ENCODE assay signal across 8 cellular contexts in the genomic region with DNA sequence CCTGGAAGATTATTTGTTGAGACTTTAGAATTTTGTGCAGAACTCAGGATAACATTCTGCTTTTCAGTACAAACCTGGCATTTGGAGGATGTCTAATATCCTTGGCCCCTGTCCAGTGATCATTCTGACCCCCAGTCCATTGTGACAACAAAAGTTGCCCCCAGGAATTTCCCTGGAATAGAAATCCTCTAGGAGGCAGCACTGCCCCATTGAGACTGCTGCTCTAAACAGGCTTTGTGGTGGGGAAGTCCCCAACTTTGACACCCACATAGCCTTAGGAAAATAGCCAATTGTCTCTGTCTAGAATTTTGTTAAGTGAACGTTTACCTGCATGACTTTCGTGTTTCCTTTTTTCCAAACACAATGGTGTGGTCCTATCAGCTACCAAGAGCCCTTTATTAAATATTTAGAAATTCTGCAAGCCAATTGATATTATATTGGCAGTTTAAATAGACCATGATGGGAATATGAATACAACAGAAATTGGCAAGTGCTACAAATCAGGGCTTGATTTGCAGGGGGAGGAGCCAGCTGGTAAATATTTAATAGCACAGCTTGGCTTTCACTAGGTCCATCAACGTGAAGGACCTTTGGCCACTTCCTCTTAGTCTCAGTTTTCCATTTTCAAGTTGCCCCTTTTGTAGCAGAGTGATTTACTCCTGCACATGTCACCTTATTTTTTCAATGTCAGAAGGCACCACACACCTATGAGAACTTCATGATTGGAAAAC.
DNase-seq lines count a peak whose midpoint lies in the region; ATAC-seq, FAIRE-seq and TF ChIP-seq lines count a peak whose summit lies in the region.

No MANE protein-coding gene starts in this region.

- H3K27me3 ChIP-seq in astrocyte (ENCODE audit: insufficient read depth, low read length): no peaks in the 10 kb centered on the region

- H2AFZ ChIP-seq in astrocyte (ENCODE audit: low read depth, low read length): no peak overlapping the region

- H3K27ac ChIP-seq in astrocyte (ENCODE audit: low read depth, low read length): no peak overlapping the region

- H3K9me3 ChIP-seq in astrocyte (ENCODE audit: insufficient read depth, low read depth, low read length): no peaks in the 10 kb centered on the region

- H3K9me3 Mint-ChIP-seq in activated naive CD4-positive, alpha-beta T cell treated with anti-CD3 and anti-CD28 coated beads for 36 hours: no peaks in the 10 kb centered on the region
- H3K9me3 Mint-ChIP-seq in activated naive CD4-positive, alpha-beta T cell treated with anti-CD3 and anti-CD28 coated beads, Interleukin-2, amount 10 ng/mL, durations not matched to agents 7 days and 5 days: no peaks in the 10 kb centered on the region
- no peaks in the 10 kb centered on the region for H3K9me3 Mint-ChIP-seq in astrocyte (ENCODE audit: unreplicated experiment)
- no peaks in the 10 kb centered on the region for H3K9me3 Mint-ChIP-seq in natural killer cell treated with Interleukin-12 subunit alpha and Interleukin-12 subunit beta and Interleukin-15 and Interleukin-18, amount 100 ng/mL, for 72 hours

- H4K20me1 ChIP-seq in astrocyte (ENCODE audit: insufficient read depth, low read length): no peaks in the 10 kb centered on the region

- ATAC-seq in HG03342 (IDR thresholded peaks at IDR 0.05; ENCODE audit: unreplicated experiment) (peak; percentile 80), left lobe of liver (peak; percentile 58), HG03354 (IDR thresholded peaks at IDR 0.05; ENCODE audit: poor library complexity, severe bottlenecking, unreplicated experiment) (no peak)
- no peak for ATAC-seq in natural killer cell treated with Interleukin-12 subunit alpha and Interleukin-12 subunit beta and Interleukin-15 and Interleukin-18, amount 100 ng/mL, for 72 hours

- H3K4me3 ChIP-seq in astrocyte (ENCODE audit: insufficient read depth, low read depth, low read length): no peak overlapping the region

- CTCF ChIA-PET in activated naive CD4-positive, alpha-beta T cell treated with anti-CD3 and anti-CD28 coated beads for 36 hours (lab: Charles Lee): interaction anchor here (0.6 to 0.8 kb wide), 3 partner anchors 12 to 616 kb away, joined by 3 to 4 read pairs (median 4); no protein-coding TSS in a partner anchor
- CTCF ChIA-PET in activated naive CD4-positive, alpha-beta T cell treated with anti-CD3 and anti-CD28 coated beads, Interleukin-2, amount 10 ng/mL, durations not matched to agents 7 days and 5 days (lab: Charles Lee): interaction anchor here (0.6 kb wide), 1 partner anchor 839 kb away, joined by 3 read pairs; no protein-coding TSS in a partner anchor

- FAIRE-seq in astrocyte (lab: Jason Lieb, UNC): peak; percentile 63

- no peak overlapping the region for H3K9ac ChIP-seq in astrocyte (ENCODE audit: low read length)

- TF ChIP-seq CTCF in astrocyte (IDR thresholded peaks at IDR 0.05; ENCODE audit: insufficient read depth, low read depth, low read length): peak; percentile 56

- no peaks in the 10 kb centered on the region for H3K4me1 ChIP-seq in astrocyte (ENCODE audit: insufficient read depth, low read length)

- intact Hi-C loops in activated naive CD4-positive, alpha-beta T cell treated with anti-CD3 and anti-CD28 coated beads for 36 hours (cut with micrococcal nuclease): loop anchor here (1.0 to 10.0 kb wide), 4 partner anchors 453 to 1041 kb away; no protein-coding TSS in a partner anchor

- no peak overlapping the region for H3K4me2 ChIP-seq in astrocyte (ENCODE audit: low read length)

- H3K27me3 Mint-ChIP-seq in activated naive CD4-positive, alpha-beta T cell treated with anti-CD3 and anti-CD28 coated beads for 36 hours (ENCODE audit: low read depth): peaks cover 5% of the 10 kb centered on the region
- no peaks in the 10 kb centered on the region for H3K27me3 Mint-ChIP-seq in activated naive CD4-positive, alpha-beta T cell treated with anti-CD3 and anti-CD28 coated beads, Interleukin-2, amount 10 ng/mL, durations not matched to agents 7 days and 5 days
- H3K27me3 Mint-ChIP-seq in astrocyte (ENCODE audit: low read depth, unreplicated experiment): no peaks in the 10 kb centered on the region
- peaks cover 0 to 8% of the 10 kb centered on the region in 2 donors for H3K27me3 Mint-ChIP-seq in natural killer cell treated with Interleukin-12 subunit alpha and Interleukin-12 subunit beta and Interleukin-15 and Interleukin-18, amount 100 ng/mL, for 72 hours

- no peak overlapping the region for H3K4me3 Mint-ChIP-seq in activated naive CD4-positive, alpha-beta T cell treated with anti-CD3 and anti-CD28 coated beads for 36 hours
- no peak overlapping the region for H3K4me3 Mint-ChIP-seq in activated naive CD4-positive, alpha-beta T cell treated with anti-CD3 and anti-CD28 coated beads, Interleukin-2, amount 10 ng/mL, durations not matched to agents 7 days and 5 days
- H3K4me3 Mint-ChIP-seq in astrocyte (ENCODE audit: unreplicated experiment): no peak overlapping the region
- no peak overlapping the region for H3K4me3 Mint-ChIP-seq in natural killer cell treated with Interleukin-12 subunit alpha and Interleukin-12 subunit beta and Interleukin-15 and Interleukin-18, amount 100 ng/mL, for 72 hours

- H3K36me3 Mint-ChIP-seq in activated naive CD4-positive, alpha-beta T cell treated with anti-CD3 and anti-CD28 coated beads for 36 hours (ENCODE audit: low read depth): no peaks in the 10 kb centered on the region
- no peaks in the 10 kb centered on the region for H3K36me3 Mint-ChIP-seq in activated naive CD4-positive, alpha-beta T cell treated with anti-CD3 and anti-CD28 coated beads, Interleukin-2, amount 10 ng/mL, durations not matched to agents 7 days and 5 days
- H3K36me3 Mint-ChIP-seq in astrocyte (ENCODE audit: low read depth, unreplicated experiment): no peaks in the 10 kb centered on the region
- no peaks in the 10 kb centered on the region for H3K36me3 Mint-ChIP-seq in natural killer cell treated with Interleukin-12 subunit alpha and Interleukin-12 subunit beta and Interleukin-15 and Interleukin-18, amount 100 ng/mL, for 72 hours

- no peaks in the 10 kb centered on the region for H3K36me3 ChIP-seq in astrocyte (ENCODE audit: insufficient read depth, low read length)

- no peaks in the 10 kb centered on the region for H3K4me1 Mint-ChIP-seq in activated naive CD4-positive, alpha-beta T cell treated with anti-CD3 and anti-CD28 coated beads for 36 hours (ENCODE audit: low read depth)
- no peaks in the 10 kb centered on the region for H3K4me1 Mint-ChIP-seq in activated naive CD4-positive, alpha-beta T cell treated with anti-CD3 and anti-CD28 coated beads, Interleukin-2, amount 10 ng/mL, durations not matched to agents 7 days and 5 days
- no peaks in the 10 kb centered on the region for H3K4me1 Mint-ChIP-seq in astrocyte (ENCODE audit: low read depth, unreplicated experiment)
- peaks cover 0 to 3% of the 10 kb centered on the region in 2 donors for H3K4me1 Mint-ChIP-seq in natural killer cell treated with Interleukin-12 subunit alpha and Interleukin-12 subunit beta and Interleukin-15 and Interleukin-18, amount 100 ng/mL, for 72 hours (ENCODE audit: low read depth in 2 of 2)

- H3K27ac Mint-ChIP-seq in activated naive CD4-positive, alpha-beta T cell treated with anti-CD3 and anti-CD28 coated beads for 36 hours: no peak overlapping the region
- no peak overlapping the region for H3K27ac Mint-ChIP-seq in activated naive CD4-positive, alpha-beta T cell treated with anti-CD3 and anti-CD28 coated beads, Interleukin-2, amount 10 ng/mL, durations not matched to agents 7 days and 5 days
- no peak overlapping the region for H3K27ac Mint-ChIP-seq in astrocyte (ENCODE audit: unreplicated experiment)
- H3K27ac Mint-ChIP-seq in natural killer cell treated with Interleukin-12 subunit alpha and Interleukin-12 subunit beta and Interleukin-15 and Interleukin-18, amount 100 ng/mL, for 72 hours: no peak overlapping the region

- H3K79me2 ChIP-seq in astrocyte (ENCODE audit: insufficient read depth, low read length): no peaks in the 10 kb centered on the region

- peak; percentile 19 for DNase-seq in activated naive CD4-positive, alpha-beta T cell treated with anti-CD3 and anti-CD28 coated beads for 36 hours
- no peak for DNase-seq in activated naive CD4-positive, alpha-beta T cell treated with anti-CD3 and anti-CD28 coated beads, Interleukin-2, amount 10 ng/mL, durations not matched to agents 7 days and 5 days
- DNase-seq in astrocyte (ENCODE audit: low read depth) (peak; percentile 31), left lobe of liver (ENCODE audit: low spot score) (no peak), DMS153 (lab: John Stamatoyannopoulos, UW) (no peak)
- no peak for DNase-seq in natural killer cell treated with Interleukin-12 subunit alpha and Interleukin-12 subunit beta and Interleukin-15 and Interleukin-18, amount 100 ng/mL, for 72 hours (ENCODE audit: low spot score)

Comparison
In these comparisons a context has a peak if more than half of its experiments do, and no peak if none do; other contexts are left out.
1. DNase-seq: peak in activated naive CD4-positive, alpha-beta T cell treated with anti-CD3 and anti-CD28 coated beads for 36 hours (single experiment) and astrocyte (single experiment); none in activated naive CD4-positive, alpha-beta T cell treated with anti-CD3 and anti-CD28 coated beads, Interleukin-2, amount 10 ng/mL, durations not matched to agents 7 days and 5 days (single experiment), left lobe of liver (single experiment), DMS153 (single experiment) and natural killer cell treated with Interleukin-12 subunit alpha and Interleukin-12 subunit beta and Interleukin-15 and Interleukin-18, amount 100 ng/mL, for 72 hours (single experiment).
2. ATAC-seq: peak in HG03342 (single experiment) and left lobe of liver (single experiment); none in HG03354 (single experiment) and natural killer cell treated with Interleukin-12 subunit alpha and Interleukin-12 subunit beta and Interleukin-15 and Interleukin-18, amount 100 ng/mL, for 72 hours (0 of 2).